ENCODE assay signal across 19 cellular contexts in the genomic region with DNA sequence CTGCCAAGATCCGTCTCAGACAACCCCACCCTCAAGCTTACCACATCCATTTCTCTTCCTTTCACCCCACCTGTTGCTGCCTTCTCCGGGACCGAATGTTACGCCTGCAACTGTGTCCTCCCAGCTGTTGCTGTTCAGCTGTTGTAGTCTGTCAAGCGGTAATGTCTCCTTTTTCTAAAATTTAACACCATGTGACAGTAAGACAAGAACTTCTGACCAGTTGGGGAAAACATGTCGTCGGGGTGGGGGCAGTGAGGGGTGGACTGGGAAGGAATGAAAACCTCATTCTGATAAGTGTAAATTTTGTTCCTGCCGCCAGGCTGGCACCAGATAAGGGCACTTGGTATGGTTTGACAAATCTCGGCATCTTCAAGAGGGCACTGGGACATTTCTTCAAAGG. TPM values are rescaled to one million over a fixed set of nuclear protein-coding genes. Genes with fewer than 3 reads are reported as not detected.
DNase-seq lines count a peak whose midpoint lies in the region; TF ChIP-seq lines count a peak whose summit lies in the region.
"Had no signal": no experiment of that assay in that cellular context is flagged by ENCODE, and none has a peak within 500 bp of the region (broad histone marks: within the 10 kb centered on the region; RNA-seq: fewer than 3 reads in every experiment).

No MANE protein-coding gene starts in this region.

- H3K9me3 ChIP-seq in esophagus muscularis mucosa (no peaks in the 10 kb centered on the region), muscle layer of duodenum (ENCODE audit: control insufficient read depth in 1 of 2, low read length in 2 of 2) (no peaks in the 10 kb centered on the region)
- H3K9me3 ChIP-seq: neutrophil had no signal

- WGBS in esophagus muscularis mucosa = 74% methylated on average over 9 of the region's 9 CpGs

- POLR2A ChIA-PET in RWPE1 (lab: Yijun Ruan, JAX; ENCODE audit: low non-redundant PET) = no interaction called here

- TF ChIP-seq CTCF in esophagus muscularis mucosa (IDR thresholded peaks at IDR 0.05) (no peak), RWPE1 (conservative IDR thresholded peaks at IDR 0.05; ENCODE audit: low read depth) (no peak)

- H3K4me1 ChIP-seq in esophagus muscularis mucosa = peaks cover 15 to 37% (median 27%) of the 10 kb centered on the region in 4 donors
- H3K4me1 ChIP-seq in muscle layer of duodenum (ENCODE audit: control insufficient read depth in 1 of 2, insufficient read depth in 2 of 2, low read length in 2 of 2) = peaks cover 0 to 8% of the 10 kb centered on the region in 2 donors

- H3K27ac ChIP-seq in esophagus muscularis mucosa (replicated peaks in 1 of 4) (peak overlapping the region; percentile 44 to 93 (median 68)), muscle layer of duodenum (ENCODE audit: low read length) (peak overlapping the region; percentile 65), skin epidermis (peak overlapping the region in 14 of 21 experiments; percentile 8 to 47 (median 24)), RWPE1 (no peak overlapping the region)
- H3K27ac ChIP-seq: neutrophil had no signal

- TF ChIP-seq POLR2A in esophagus muscularis mucosa (IDR thresholded peaks at IDR 0.05; ENCODE audit: low read depth) = no peak

- H3K27me3 ChIP-seq in esophagus muscularis mucosa = no peaks in the 10 kb centered on the region
- no peaks in the 10 kb centered on the region for H3K27me3 ChIP-seq in muscle layer of duodenum (ENCODE audit: low read depth, low read length)

- CTCF ChIA-PET in RWPE1 (lab: Yijun Ruan, JAX) = interaction anchor here (0.7 kb wide), 1 partner anchor 25 kb away, joined by 3 read pairs; no protein-coding TSS in a partner anchor

- no peak for TF ChIP-seq EP300 in esophagus muscularis mucosa (IDR thresholded peaks at IDR 0.05)

- H3K4me3 ChIP-seq in Jurkat, Clone E6-1 (ENCODE audit: low read length) = no peak overlapping the region
- peak overlapping the region in 1 of 4 donors; percentile 3 for H3K4me3 ChIP-seq in esophagus muscularis mucosa
- no peak overlapping the region for H3K4me3 ChIP-seq in muscle layer of duodenum (ENCODE audit: low read depth in 1 of 2, low read length in 2 of 2)
- no peak overlapping the region for H3K4me3 ChIP-seq in skin epidermis
- H3K4me3 ChIP-seq: K562 had no signal

- DNase-seq in Jurkat, Clone E6-1 (ENCODE audit: low read depth, low spot score) = peak; percentile 60
- DNase-seq in esophagus muscularis mucosa (ENCODE audit: extremely low spot score) = peak; percentile 87
- no peak for DNase-seq in dedifferentiated amniotic fluid mesenchymal stem cell (ENCODE audit: extremely low spot score)
- no peak for DNase-seq in NCI-H1436 treated with DMSO at 0.1 percent for 48 hours (lab: John Stamatoyannopoulos, UW)
- DNase-seq in putamen (ENCODE audit: low spot score) = no peak
- DNase-seq in RWPE1 (ENCODE audit: low spot score) = no peak
- DNase-seq: activated CD4-positive, alpha-beta T cell treated with anti-CD3 and anti-CD28 coated beads, Interleukin-2, amount 10 ng/mL, durations not matched to agents 24 days and 14 days; activated naive CD8-positive, alpha-beta T cell treated with anti-CD3 and anti-CD28 coated beads for 36 hours; CD4-positive, alpha-beta T cell; DMS79; NCI-H187; NCI-H226; NCI-H82; SHP77 treated with DMSO at 0.1 percent for 48 hours; T-helper 1 cell had no signal

- H3K36me3 ChIP-seq in esophagus muscularis mucosa = no peaks in the 10 kb centered on the region
- H3K36me3 ChIP-seq in muscle layer of duodenum (ENCODE audit: control insufficient read depth in 1 of 2, insufficient read depth in 2 of 2, low read length in 2 of 2) = no peaks in the 10 kb centered on the region
- H3K36me3 ChIP-seq: neutrophil had no signal

- intact Hi-C loops in esophagus muscularis mucosa (cut with DNase I) = loop anchor here (10.0 kb wide), 2 partner anchors 98 to 218 kb away; no protein-coding TSS in a partner anchor

RNA-seq across cellular contexts. Expression of a gene that starts 5.2 kb away (rescaled TPM):
- polyA plus RNA-seq in Jurkat, Clone E6-1 (2012; ENCODE audit: insufficient read depth, insufficient read length) = 70.3 TPM
- 100 to 1,000 TPM in 3 of 4 donors, 10 to 100 TPM in 1; 81.8 to 128 (median 104) TPM for total RNA-seq in esophagus muscularis mucosa

Comparison
In these comparisons a context has a peak if more than half of its experiments do, and no peak if none do; other contexts are left out.
1. DNase-seq: peak in Jurkat, Clone E6-1 (single experiment) and esophagus muscularis mucosa (single experiment); none in dedifferentiated amniotic fluid mesenchymal stem cell (single experiment), NCI-H1436 treated with DMSO at 0.1 percent for 48 hours (single experiment), putamen (single experiment) and RWPE1 (single experiment).